ENCODE assay signal across 9 cellular contexts in the genomic region with DNA sequence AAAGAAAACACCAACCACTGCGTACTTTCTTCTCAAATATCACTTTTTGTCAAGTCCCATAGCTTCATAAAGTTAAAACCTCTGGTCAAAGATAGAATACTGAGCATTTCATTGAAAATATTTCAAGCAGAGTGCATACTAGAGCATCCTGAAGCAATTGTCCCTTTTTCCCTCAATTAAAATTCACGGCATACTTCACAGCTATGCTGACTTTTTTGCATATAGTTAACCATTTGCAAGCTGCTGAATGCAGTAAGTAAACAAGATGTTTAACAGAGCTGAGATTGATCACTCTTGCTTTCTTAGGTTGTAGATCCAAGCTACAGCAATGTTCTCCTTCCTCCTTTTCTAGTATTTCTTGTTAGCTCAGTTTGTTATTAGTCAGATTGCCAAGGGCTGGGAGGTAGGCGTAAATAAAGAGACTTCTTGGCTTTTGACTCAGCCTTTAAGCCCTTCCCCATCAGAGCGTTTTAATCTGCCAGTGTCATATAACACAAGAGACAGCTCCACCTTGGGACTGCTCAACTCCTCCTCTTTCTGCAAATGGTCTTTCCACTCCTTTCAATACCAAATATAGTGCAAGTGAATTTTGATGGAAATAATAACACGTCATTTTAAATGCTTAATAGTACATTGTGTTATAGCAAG. TPM values are rescaled to one million over a fixed set of nuclear protein-coding genes. Genes with fewer than 3 reads are reported as not detected.
A peak's percentile ranks its signal among the peaks of the same experiment; 100 is the strongest.
DNase-seq lines count a peak whose midpoint lies in the region; ATAC-seq lines count a peak whose summit lies in the region.
"Had no signal": no experiment of that assay in that cellular context is flagged by ENCODE, and none has a peak within 500 bp of the region (broad histone marks: within the 10 kb centered on the region; RNA-seq: fewer than 3 reads in every experiment).

A gene with protein sequence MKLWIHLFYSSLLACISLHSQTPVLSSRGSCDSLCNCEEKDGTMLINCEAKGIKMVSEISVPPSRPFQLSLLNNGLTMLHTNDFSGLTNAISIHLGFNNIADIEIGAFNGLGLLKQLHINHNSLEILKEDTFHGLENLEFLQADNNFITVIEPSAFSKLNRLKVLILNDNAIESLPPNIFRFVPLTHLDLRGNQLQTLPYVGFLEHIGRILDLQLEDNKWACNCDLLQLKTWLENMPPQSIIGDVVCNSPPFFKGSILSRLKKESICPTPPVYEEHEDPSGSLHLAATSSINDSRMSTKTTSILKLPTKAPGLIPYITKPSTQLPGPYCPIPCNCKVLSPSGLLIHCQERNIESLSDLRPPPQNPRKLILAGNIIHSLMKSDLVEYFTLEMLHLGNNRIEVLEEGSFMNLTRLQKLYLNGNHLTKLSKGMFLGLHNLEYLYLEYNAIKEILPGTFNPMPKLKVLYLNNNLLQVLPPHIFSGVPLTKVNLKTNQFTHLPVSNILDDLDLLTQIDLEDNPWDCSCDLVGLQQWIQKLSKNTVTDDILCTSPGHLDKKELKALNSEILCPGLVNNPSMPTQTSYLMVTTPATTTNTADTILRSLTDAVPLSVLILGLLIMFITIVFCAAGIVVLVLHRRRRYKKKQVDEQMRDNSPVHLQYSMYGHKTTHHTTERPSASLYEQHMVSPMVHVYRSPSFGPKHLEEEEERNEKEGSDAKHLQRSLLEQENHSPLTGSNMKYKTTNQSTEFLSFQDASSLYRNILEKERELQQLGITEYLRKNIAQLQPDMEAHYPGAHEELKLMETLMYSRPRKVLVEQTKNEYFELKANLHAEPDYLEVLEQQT (minus strand): TSS at position 421 of the 648 bp plus-strand sequence. CDS start 2,911 bp downstream, outside the sequence.

- no peaks in the 10 kb centered on the region for H3K4me1 Mint-ChIP-seq in activated naive CD8-positive, alpha-beta T cell treated with anti-CD3 and anti-CD28 coated beads for 36 hours

- H3K4me2 ChIP-seq in GM23248 (ENCODE audit: unreplicated experiment): no peak within 1 kb of the TSS

- in situ Hi-C loops in GM23248 (cut with MboI): no loop called here

- no peaks in the 10 kb centered on the region for H3K9me3 Mint-ChIP-seq in activated naive CD8-positive, alpha-beta T cell treated with anti-CD3 and anti-CD28 coated beads for 36 hours

- DNase-seq in GM23248: peak; percentile 5
- DNase-seq in NCI-H460 (ENCODE audit: extremely low read depth, low read depth): peak; percentile 11
- peak; percentile 74 for DNase-seq in dedifferentiated amniotic fluid mesenchymal stem cell (ENCODE audit: extremely low spot score)
- peak; percentile 46 for DNase-seq in non-pigmented ciliary epithelial cell (ENCODE audit: low read depth)
- no peak for DNase-seq in aorta
- DNase-seq in activated naive CD8-positive, alpha-beta T cell treated with anti-CD3 and anti-CD28 coated beads for 36 hours: no peak

- H3K9ac ChIP-seq in GM23248: no peak within 1 kb of the TSS

- no peak for ATAC-seq in HG03025 (IDR thresholded peaks at IDR 0.05; ENCODE audit: low FRiP score, unreplicated experiment)
- no peak for ATAC-seq in aorta (ENCODE audit: low FRiP score)
- ATAC-seq in GM21825 (IDR thresholded peaks at IDR 0.05; ENCODE audit: unreplicated experiment): no peak

- intact Hi-C loops in aorta (cut with DNase I): no loop called here

- no peaks in the 10 kb centered on the region for H3K36me3 ChIP-seq in GM23248 (ENCODE audit: low read depth)
- no peaks in the 10 kb centered on the region for H3K36me3 ChIP-seq in aorta (ENCODE audit: control insufficient read depth in 1 of 2, insufficient read depth in 2 of 2, low read length in 1 of 2)

- H3K36me3 Mint-ChIP-seq in activated naive CD8-positive, alpha-beta T cell treated with anti-CD3 and anti-CD28 coated beads for 36 hours: no peaks in the 10 kb centered on the region

- no peaks in the 10 kb centered on the region for H3K9me2 ChIP-seq in GM23248 (ENCODE audit: insufficient read depth)

- H3F3A ChIP-seq in GM23248 (ENCODE audit: insufficient read depth): no peaks in the 10 kb centered on the region

- no peaks in the 10 kb centered on the region for H3K9me3 ChIP-seq in GM23248 (ENCODE audit: low read depth)
- no peaks in the 10 kb centered on the region for H3K9me3 ChIP-seq in aorta (ENCODE audit: control insufficient read depth, low read length)

- H2AFZ ChIP-seq in GM23248: no peak within 1 kb of the TSS

- WGBS in GM23248 (ENCODE audit: low coverage in 1 of 2, low lambda C conversion rate in 2 of 2, missing lambda C conversion rate in 2 of 2), 2 experiments: 3% methylated on average over 5 of the region's 5 CpGs
- WGBS in aorta, 2 donors: 16 to 18% methylated on average over 5 of the region's 5 CpGs

- no peaks in the 10 kb centered on the region for H4K20me1 ChIP-seq in GM23248 (ENCODE audit: insufficient read depth)

- H3K4me3 ChIP-seq in GM23248 (no peak within 1 kb of the TSS), aorta (ENCODE audit: low read length in 2 of 2) (no peak within 1 kb of the TSS)

- H3K27ac ChIP-seq in GM23248 (no peak within 1 kb of the TSS), aorta (ENCODE audit: low read depth in 1 of 2, low read length in 2 of 2) (no peak within 1 kb of the TSS)

- H3K4me1 ChIP-seq in GM23248 (ENCODE audit: insufficient read depth) (no peaks in the 10 kb centered on the region), aorta (ENCODE audit: control insufficient read depth in 1 of 2, insufficient read depth in 2 of 2, low read length in 2 of 2) (no peaks in the 10 kb centered on the region)

- H3K27ac Mint-ChIP-seq in activated naive CD8-positive, alpha-beta T cell treated with anti-CD3 and anti-CD28 coated beads for 36 hours: no peak within 1 kb of the TSS

- H3K27me3 ChIP-seq in GM23248 (replicated peaks; ENCODE audit: insufficient read depth) (no peaks in the 10 kb centered on the region), aorta (ENCODE audit: control insufficient read depth in 1 of 2, insufficient read depth in 2 of 2, low read length in 1 of 2) (no peaks in the 10 kb centered on the region)

- no peak within 1 kb of the TSS for H3K4me3 Mint-ChIP-seq in activated naive CD8-positive, alpha-beta T cell treated with anti-CD3 and anti-CD28 coated beads for 36 hours

- H3K79me2 ChIP-seq in GM23248 (ENCODE audit: insufficient read depth): no peaks in the 10 kb centered on the region

- H3K27me3 Mint-ChIP-seq in activated naive CD8-positive, alpha-beta T cell treated with anti-CD3 and anti-CD28 coated beads for 36 hours: no peaks in the 10 kb centered on the region

RNA-seq across cellular contexts. Expression of the gene that starts here (rescaled TPM):
- not detected in 2 replicates for total RNA-seq in GM23248 (2014; rRNA removed; shearing (Covaris generic))
- polyA plus RNA-seq in GM23248 (2016; fragmentation: Nextera tagmentation; extraction: Ambion mirVana) (not detected in 2 replicates), aorta (not detected)
- total RNA-seq in NCI-H460 (2014; rRNA removed; shearing (Covaris generic)): 0.32 and 0.94 TPM in 2 replicates
- 0.18 TPM in 1 of 2 replicates, not detected in the other for polyA plus RNA-seq in NCI-H460 (2014; cell fraction: nucleus; rRNA removed)
- total RNA-seq in aorta: 1 to 10 TPM in 1 of 2 donors, not detected in 1; 1.5 TPM
- not detected for total RNA-seq in activated naive CD8-positive, alpha-beta T cell treated with anti-CD3 and anti-CD28 coated beads for 36 hours
- total RNA-seq: fibroblast of villous mesenchyme had no signal

Comparison
In these comparisons a context has a peak if more than half of its experiments do, and no peak if none do; other contexts are left out.
1. Peak in DNase-seq in GM23248; RNA of the gene not detected or under 1 TPM.
2. Peak in DNase-seq in NCI-H460; RNA of the gene not detected or under 1 TPM.
3. DNase-seq: peak in dedifferentiated amniotic fluid mesenchymal stem cell (single experiment) and non-pigmented ciliary epithelial cell (single experiment); none in aorta (0 of 2) and activated naive CD8-positive, alpha-beta T cell treated with anti-CD3 and anti-CD28 coated beads for 36 hours (single experiment).